2 cellular contexts compared by ENCODE assay signal in the genomic region with DNA sequence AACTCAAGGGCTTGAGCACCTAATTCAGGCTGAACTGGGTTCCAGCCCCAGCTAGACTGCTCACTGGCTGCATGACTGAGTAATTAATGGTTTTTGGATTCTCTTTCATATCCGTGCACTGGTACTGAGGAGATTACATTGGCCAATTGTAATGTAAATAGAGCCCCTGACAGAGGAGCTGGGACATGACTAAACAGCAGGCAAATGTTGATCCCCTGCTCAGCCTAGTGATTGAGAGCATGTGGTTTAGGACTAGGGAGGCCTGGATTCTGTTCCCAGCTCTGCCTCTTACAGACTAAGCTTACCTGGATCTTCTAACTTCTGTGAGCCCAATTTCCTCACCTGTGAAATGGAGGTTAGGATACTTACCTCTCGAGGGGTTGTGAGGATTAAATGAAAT.
TF ChIP-seq lines count a peak whose summit lies in the region.

No MANE protein-coding gene starts in this region.

TF ChIP-seq in GM23338, 12 proteins besides CTCF, POLR2A, EP300 and RAD21:
- TF ChIP-seq ZNF331 (CRISPR knock-in tag; IDR thresholded peaks at IDR 0.05; ENCODE audit: low read depth) (no peak), POLR2AphosphoS5 (IDR thresholded peaks at IDR 0.05; ENCODE audit: low read depth) (no peak), STAT1 (IDR thresholded peaks at IDR 0.05; ENCODE audit: unreplicated experiment) (no peak), NANOG (IDR thresholded peaks at IDR 0.05; ENCODE audit: borderline replicate concordance) (peak; percentile 31; the same call in 1 of the 2 replicates), CREB1 (CRISPR knock-in tag; IDR thresholded peaks at IDR 0.05; ENCODE audit: low read depth) (peak; percentile 28; the same call in 1 of the 2 replicates), ZNF114 (CRISPR knock-in tag; IDR thresholded peaks at IDR 0.05) (no peak), EZH2phosphoT487 (IDR thresholded peaks at IDR 0.05; ENCODE audit: unreplicated experiment) (no peak)

TF ChIP-seq in H1, 55 proteins besides CTCF, POLR2A, EP300 and RAD21:
- TF ChIP-seq, protein P1, sequence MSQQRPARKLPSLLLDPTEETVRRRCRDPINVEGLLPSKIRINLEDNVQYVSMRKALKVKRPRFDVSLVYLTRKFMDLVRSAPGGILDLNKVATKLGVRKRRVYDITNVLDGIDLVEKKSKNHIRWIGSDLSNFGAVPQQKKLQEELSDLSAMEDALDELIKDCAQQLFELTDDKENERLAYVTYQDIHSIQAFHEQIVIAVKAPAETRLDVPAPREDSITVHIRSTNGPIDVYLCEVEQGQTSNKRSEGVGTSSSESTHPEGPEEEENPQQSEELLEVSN (IDR thresholded peaks at IDR 0.05) = no peak
- TF ChIP-seq GABPA (IDR thresholded peaks at IDR 0.05; ENCODE audit: borderline replicate concordance, insufficient read depth, low read length) = no peak
- no peak for TF ChIP-seq CBX8 (IDR thresholded peaks at IDR 0.05; ENCODE audit: borderline replicate concordance, low read depth, low read length)
- TF ChIP-seq HDAC2 (IDR thresholded peaks at IDR 0.05; ENCODE audit: borderline replicate concordance in 1 of 2, low read depth in 2 of 2, low read length in 2 of 2) = peak in 1 of 2 experiments; percentile 60; a peak in 1 of 4 replicates
- TF ChIP-seq CEBPB (IDR thresholded peaks at IDR 0.05; ENCODE audit: low read depth, low read length) = no peak
- peak; percentile 82; the same call in 1 of the 2 replicates for TF ChIP-seq POU5F1 (IDR thresholded peaks at IDR 0.05; ENCODE audit: low read depth, low read length)
- TF ChIP-seq NANOG (IDR thresholded peaks at IDR 0.05; ENCODE audit: insufficient read depth, low read depth, low read length, poor library complexity, severe bottlenecking) = peak; percentile 60
- no peak for TF ChIP-seq GTF2F1 (IDR thresholded peaks at IDR 0.05; ENCODE audit: borderline replicate concordance, low read depth, low read length)
- TF ChIP-seq, protein P2, sequence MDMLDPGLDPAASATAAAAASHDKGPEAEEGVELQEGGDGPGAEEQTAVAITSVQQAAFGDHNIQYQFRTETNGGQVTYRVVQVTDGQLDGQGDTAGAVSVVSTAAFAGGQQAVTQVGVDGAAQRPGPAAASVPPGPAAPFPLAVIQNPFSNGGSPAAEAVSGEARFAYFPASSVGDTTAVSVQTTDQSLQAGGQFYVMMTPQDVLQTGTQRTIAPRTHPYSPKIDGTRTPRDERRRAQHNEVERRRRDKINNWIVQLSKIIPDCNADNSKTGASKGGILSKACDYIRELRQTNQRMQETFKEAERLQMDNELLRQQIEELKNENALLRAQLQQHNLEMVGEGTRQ (IDR thresholded peaks at IDR 0.05; ENCODE audit: low read length) = no peak
- TF ChIP-seq ZNF274 (IDR thresholded peaks at IDR 0.05; ENCODE audit: borderline replicate concordance, extremely low read depth, low read length) = no peak
- no peak for TF ChIP-seq RFX5 (IDR thresholded peaks at IDR 0.05; ENCODE audit: borderline replicate concordance, low read depth, low read length)
- TF ChIP-seq, protein P3, sequence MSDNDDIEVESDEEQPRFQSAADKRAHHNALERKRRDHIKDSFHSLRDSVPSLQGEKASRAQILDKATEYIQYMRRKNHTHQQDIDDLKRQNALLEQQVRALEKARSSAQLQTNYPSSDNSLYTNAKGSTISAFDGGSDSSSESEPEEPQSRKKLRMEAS (IDR thresholded peaks at IDR 0.05) = peak; percentile 49; the same call in 1 of the 2 replicates
- TF ChIP-seq SIN3A (conservative IDR thresholded peaks at IDR 0.05 in 1 of 2, IDR thresholded peaks at IDR 0.05 in 1 of 2; ENCODE audit: low read depth in 1 of 2, low read length in 2 of 2) = peak in 1 of 2 experiments; percentile 53; a peak in 1 of 4 replicates
- TF ChIP-seq PHF8 (conservative IDR thresholded peaks at IDR 0.05; ENCODE audit: low read depth, low read length) = no peak
- no peak for TF ChIP-seq KDM1A (IDR thresholded peaks at IDR 0.05; ENCODE audit: borderline replicate concordance, low read length)
